Comparison of ENCODE assay signal across 22 cellular contexts in the genomic region with DNA sequence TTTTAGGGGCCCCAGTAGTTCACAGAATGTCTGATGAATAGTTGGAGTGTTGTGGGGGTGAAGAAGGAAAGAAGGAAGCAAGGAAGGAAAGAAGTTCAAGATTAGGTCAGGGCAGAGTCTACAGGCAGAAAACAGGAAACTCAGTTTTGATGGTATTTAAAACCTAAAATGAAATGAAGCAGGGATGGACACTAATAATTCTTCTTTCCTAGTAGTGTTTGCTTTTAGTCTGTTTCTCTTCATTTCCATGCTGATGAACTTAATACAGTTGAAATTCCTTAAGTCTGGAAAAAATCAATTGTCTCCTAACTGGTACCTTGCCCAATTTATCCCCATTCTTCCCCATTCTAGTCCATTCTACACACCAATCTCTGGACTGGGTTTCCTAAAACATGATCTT. TPM values are rescaled to one million over a fixed set of nuclear protein-coding genes. Genes with fewer than 3 reads are reported as not detected.
DNase-seq lines count a peak whose midpoint lies in the region; ATAC-seq and TF ChIP-seq lines count a peak whose summit lies in the region.
"Had no signal": no experiment of that assay in that cellular context is flagged by ENCODE, and none has a peak within 500 bp of the region (broad histone marks: within the 10 kb centered on the region; RNA-seq: fewer than 3 reads in every experiment).

No MANE protein-coding gene starts in this region.

- H3K4me1 Mint-ChIP-seq in WTC11, result peaks cover 19% of the 10 kb centered on the region
- no peaks in the 10 kb centered on the region for H3K4me1 Mint-ChIP-seq in CD4-positive, alpha-beta T cell (ENCODE audit: low read depth)

- H3K4me3 Mint-ChIP-seq in WTC11, result no peak overlapping the region
- H3K4me3 Mint-ChIP-seq in CD4-positive, alpha-beta T cell, result no peak overlapping the region

- no peak overlapping the region for H3K4me3 ChIP-seq in neutrophil (ENCODE audit: low read depth in 1 of 2, low read length in 1 of 2)
- H3K4me3 ChIP-seq: SK-N-MC had no signal

- H3K27me3 ChIP-seq in neutrophil, result no peaks in the 10 kb centered on the region
- no peaks in the 10 kb centered on the region for H3K27me3 ChIP-seq in CD4-positive, alpha-beta T cell (ENCODE audit: control insufficient read depth, insufficient read depth, low read length)

- DNase-seq in SIG-M5 treated with dmso at 0.1 percent for 504 hours (lab: John Stamatoyannopoulos, UW; ENCODE audit: unreplicated experiment), result peak; percentile 20
- DNase-seq in SIG-M5 (lab: John Stamatoyannopoulos, UW), result no peak
- DNase-seq in MV-4-11 (lab: John Stamatoyannopoulos, UW), result peak; percentile 32
- DNase-seq in WTC11 (ENCODE audit: low spot score), result no peak
- no peak for DNase-seq in CD4-positive, alpha-beta T cell
- DNase-seq in NCI-H774 (lab: John Stamatoyannopoulos, UW), result no peak
- DNase-seq: 8988T, DMS79, GOT3, IMR-90, Karpas-422, NCI-H1092 treated with DMSO at 0.1 percent for 48 hours, NCI-H1436 treated with DMSO at 0.1 percent for 48 hours, NCI-H1930, NCI-H526, PC-3, Right ventricle myocardium superior had no signal

- peak overlapping the region; percentile 0 for H3K27ac ChIP-seq in neutrophil
- no peak overlapping the region for H3K27ac ChIP-seq in CD4-positive, alpha-beta T cell (ENCODE audit: low read depth, low read length)
- H3K27ac ChIP-seq: C4-2B, SK-N-MC had no signal

- H3K27ac Mint-ChIP-seq in WTC11, result peak overlapping the region; percentile 30; the same call in 1 of the 2 replicates
- H3K27ac Mint-ChIP-seq in CD4-positive, alpha-beta T cell, result no peak overlapping the region

- CTCF ChIA-PET in WTC11 (lab: Charles Lee), result no interaction called here
- CTCF ChIA-PET in CD4-positive, alpha-beta T cell (lab: Charles Lee), result interaction anchor here (1.6 kb wide), 1 partner anchor 176 kb away, joined by 3 read pairs; no protein-coding TSS in a partner anchor

- ATAC-seq in WTC11 (no peak), GM18870 (IDR thresholded peaks at IDR 0.05; ENCODE audit: unreplicated experiment) (no peak)
- ATAC-seq in CD4-positive, alpha-beta T cell (ENCODE audit: poor library complexity), result no peak
- ATAC-seq: HCT116, PC-3 had no signal

- POLR2A ChIA-PET in WTC11 (lab: Charles Lee), result no interaction called here
- POLR2A ChIA-PET in CD4-positive, alpha-beta T cell (lab: Charles Lee), result no interaction called here

- H3K27me3 Mint-ChIP-seq in WTC11 (ENCODE audit: low read depth), result no peaks in the 10 kb centered on the region
- H3K27me3 Mint-ChIP-seq in CD4-positive, alpha-beta T cell, result no peaks in the 10 kb centered on the region

- H3K9me3 Mint-ChIP-seq in WTC11, result peaks cover 2% of the 10 kb centered on the region; the same call in 1 of the 2 replicates
- H3K9me3 Mint-ChIP-seq in CD4-positive, alpha-beta T cell, result no peaks in the 10 kb centered on the region

- no peak for TF ChIP-seq CTCF in WTC11 (IDR thresholded peaks at IDR 0.05)
- no peak for TF ChIP-seq CTCF in neutrophil (IDR thresholded peaks at IDR 0.05)
- no peak for TF ChIP-seq CTCF in CD4-positive, alpha-beta T cell (IDR thresholded peaks at IDR 0.05)

- intact Hi-C loops in CD4-positive, alpha-beta T cell (cut with DNase I, micrococcal nuclease), result no loop called here

- peaks cover 23 to 28% of the 10 kb centered on the region in 2 experiments for H3K4me1 ChIP-seq in neutrophil (ENCODE audit: control insufficient read depth in 1 of 2, insufficient read depth in 1 of 2, low read depth in 1 of 2, low read length in 1 of 2)

- no peaks in the 10 kb centered on the region for H3K36me3 ChIP-seq in neutrophil

- no peaks in the 10 kb centered on the region for H3K36me3 Mint-ChIP-seq in WTC11
- no peaks in the 10 kb centered on the region for H3K36me3 Mint-ChIP-seq in CD4-positive, alpha-beta T cell (ENCODE audit: low read depth)

- no peaks in the 10 kb centered on the region for H3K9me3 ChIP-seq in neutrophil
- H3K9me3 ChIP-seq in CD4-positive, alpha-beta T cell (ENCODE audit: control insufficient read depth, low read length), result no peaks in the 10 kb centered on the region

TF ChIP-seq in WTC11, 78 proteins besides CTCF, POLR2A, EP300 and RAD21:
- TF ChIP-seq TCF7 (CRISPR knock-in tag; IDR thresholded peaks at IDR 0.05; ENCODE audit: low read depth) (no peak), SMAD3 (CRISPR knock-in tag; IDR thresholded peaks at IDR 0.05; ENCODE audit: borderline replicate concordance) (no peak), NR2C2 (CRISPR knock-in tag; IDR thresholded peaks at IDR 0.05) (no peak), CREB1 (CRISPR knock-in tag; IDR thresholded peaks at IDR 0.05) (no peak), GABPB1 (CRISPR knock-in tag; IDR thresholded peaks at IDR 0.05) (no peak), MYBL2 (CRISPR knock-in tag; IDR thresholded peaks at IDR 0.05) (no peak), NR1H2 (CRISPR knock-in tag; IDR thresholded peaks at IDR 0.05) (no peak), SMAD4 (CRISPR knock-in tag; IDR thresholded peaks at IDR 0.05) (no peak), ZNF671 (CRISPR knock-in tag; IDR thresholded peaks at IDR 0.05) (no peak), FOXP1 (CRISPR knock-in tag; IDR thresholded peaks at IDR 0.05; ENCODE audit: borderline replicate concordance) (no peak), NFYB (CRISPR knock-in tag; conservative IDR thresholded peaks at IDR 0.05; ENCODE audit: low read depth) (no peak)
- TF ChIP-seq, protein P1, sequence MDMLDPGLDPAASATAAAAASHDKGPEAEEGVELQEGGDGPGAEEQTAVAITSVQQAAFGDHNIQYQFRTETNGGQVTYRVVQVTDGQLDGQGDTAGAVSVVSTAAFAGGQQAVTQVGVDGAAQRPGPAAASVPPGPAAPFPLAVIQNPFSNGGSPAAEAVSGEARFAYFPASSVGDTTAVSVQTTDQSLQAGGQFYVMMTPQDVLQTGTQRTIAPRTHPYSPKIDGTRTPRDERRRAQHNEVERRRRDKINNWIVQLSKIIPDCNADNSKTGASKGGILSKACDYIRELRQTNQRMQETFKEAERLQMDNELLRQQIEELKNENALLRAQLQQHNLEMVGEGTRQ (CRISPR knock-in tag; IDR thresholded peaks at IDR 0.05), result no peak
- TF ChIP-seq, protein P2, sequence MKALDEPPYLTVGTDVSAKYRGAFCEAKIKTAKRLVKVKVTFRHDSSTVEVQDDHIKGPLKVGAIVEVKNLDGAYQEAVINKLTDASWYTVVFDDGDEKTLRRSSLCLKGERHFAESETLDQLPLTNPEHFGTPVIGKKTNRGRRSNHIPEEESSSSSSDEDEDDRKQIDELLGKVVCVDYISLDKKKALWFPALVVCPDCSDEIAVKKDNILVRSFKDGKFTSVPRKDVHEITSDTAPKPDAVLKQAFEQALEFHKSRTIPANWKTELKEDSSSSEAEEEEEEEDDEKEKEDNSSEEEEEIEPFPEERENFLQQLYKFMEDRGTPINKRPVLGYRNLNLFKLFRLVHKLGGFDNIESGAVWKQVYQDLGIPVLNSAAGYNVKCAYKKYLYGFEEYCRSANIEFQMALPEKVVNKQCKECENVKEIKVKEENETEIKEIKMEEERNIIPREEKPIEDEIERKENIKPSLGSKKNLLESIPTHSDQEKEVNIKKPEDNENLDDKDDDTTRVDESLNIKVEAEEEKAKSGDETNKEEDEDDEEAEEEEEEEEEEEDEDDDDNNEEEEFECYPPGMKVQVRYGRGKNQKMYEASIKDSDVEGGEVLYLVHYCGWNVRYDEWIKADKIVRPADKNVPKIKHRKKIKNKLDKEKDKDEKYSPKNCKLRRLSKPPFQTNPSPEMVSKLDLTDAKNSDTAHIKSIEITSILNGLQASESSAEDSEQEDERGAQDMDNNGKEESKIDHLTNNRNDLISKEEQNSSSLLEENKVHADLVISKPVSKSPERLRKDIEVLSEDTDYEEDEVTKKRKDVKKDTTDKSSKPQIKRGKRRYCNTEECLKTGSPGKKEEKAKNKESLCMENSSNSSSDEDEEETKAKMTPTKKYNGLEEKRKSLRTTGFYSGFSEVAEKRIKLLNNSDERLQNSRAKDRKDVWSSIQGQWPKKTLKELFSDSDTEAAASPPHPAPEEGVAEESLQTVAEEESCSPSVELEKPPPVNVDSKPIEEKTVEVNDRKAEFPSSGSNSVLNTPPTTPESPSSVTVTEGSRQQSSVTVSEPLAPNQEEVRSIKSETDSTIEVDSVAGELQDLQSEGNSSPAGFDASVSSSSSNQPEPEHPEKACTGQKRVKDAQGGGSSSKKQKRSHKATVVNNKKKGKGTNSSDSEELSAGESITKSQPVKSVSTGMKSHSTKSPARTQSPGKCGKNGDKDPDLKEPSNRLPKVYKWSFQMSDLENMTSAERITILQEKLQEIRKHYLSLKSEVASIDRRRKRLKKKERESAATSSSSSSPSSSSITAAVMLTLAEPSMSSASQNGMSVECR (CRISPR knock-in tag; IDR thresholded peaks at IDR 0.05; ENCODE audit: borderline replicate concordance), result no peak
- TF ChIP-seq, protein P3, sequence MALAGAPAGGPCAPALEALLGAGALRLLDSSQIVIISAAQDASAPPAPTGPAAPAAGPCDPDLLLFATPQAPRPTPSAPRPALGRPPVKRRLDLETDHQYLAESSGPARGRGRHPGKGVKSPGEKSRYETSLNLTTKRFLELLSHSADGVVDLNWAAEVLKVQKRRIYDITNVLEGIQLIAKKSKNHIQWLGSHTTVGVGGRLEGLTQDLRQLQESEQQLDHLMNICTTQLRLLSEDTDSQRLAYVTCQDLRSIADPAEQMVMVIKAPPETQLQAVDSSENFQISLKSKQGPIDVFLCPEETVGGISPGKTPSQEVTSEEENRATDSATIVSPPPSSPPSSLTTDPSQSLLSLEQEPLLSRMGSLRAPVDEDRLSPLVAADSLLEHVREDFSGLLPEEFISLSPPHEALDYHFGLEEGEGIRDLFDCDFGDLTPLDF (CRISPR knock-in tag; IDR thresholded peaks at IDR 0.05), result no peak
TF ChIP-seq in WTC11: peak in this region for 0.

RNA-seq across cellular contexts. Expression of a gene that starts 59.0 kb away (rescaled TPM):
- 1.5 to 2.0 TPM (median 1.6 TPM) in 3 replicates for total RNA-seq in WTC11 (2021)
- total RNA-seq in CD4-positive, alpha-beta T cell, result 10 to 100 TPM; 19.1 to 19.5 TPM

Comparison
In these comparisons a context has a peak if more than half of its experiments do, and no peak if none do; other contexts are left out.
1. DNase-seq: peak in SIG-M5 treated with dmso at 0.1 percent for 504 hours (single experiment) and MV-4-11 (single experiment); none in SIG-M5 (single experiment), WTC11 (single experiment), CD4-positive, alpha-beta T cell (0 of 10) and NCI-H774 (single experiment).